22 cellular contexts compared by ENCODE assay signal in the genomic region with DNA sequence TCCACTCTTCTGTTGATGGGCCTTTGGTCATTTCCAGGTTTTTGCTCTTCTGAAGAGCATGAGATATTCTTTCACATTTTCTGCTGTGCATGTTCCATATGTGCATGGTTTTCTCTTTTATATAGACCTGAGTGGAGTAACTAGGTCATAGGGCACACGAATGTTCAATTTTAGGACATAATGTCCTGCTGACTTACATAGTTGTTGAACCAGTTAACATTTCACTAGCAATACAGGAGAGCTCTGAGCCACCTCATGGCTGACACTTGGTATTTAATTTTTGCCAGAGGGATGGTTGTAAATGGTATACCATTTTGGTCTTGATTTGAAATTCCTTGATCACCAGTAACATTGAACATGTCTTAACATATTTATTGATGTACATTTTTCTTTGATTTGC.
"Had no signal": no experiment of that assay in that cellular context is flagged by ENCODE, and none has a peak within 500 bp of the region (broad histone marks: within the 10 kb centered on the region; RNA-seq: fewer than 3 reads in every experiment).

No MANE protein-coding gene starts in this region.

- H3K27ac Mint-ChIP-seq: endodermal cell; memory B cell; stimulated activated memory B cell treated with anti-CD40 and anti-IgM and Interleukin-4, amounts not matched to agents 10 μg/mL and 1 μg/mL and 100 μg/mL, for 72 hours had no signal

- H3K4me3 Mint-ChIP-seq: endodermal cell; memory B cell; nephron; stimulated activated memory B cell treated with anti-CD40 and anti-IgM and Interleukin-4, amounts not matched to agents 10 μg/mL and 1 μg/mL and 100 μg/mL, for 72 hours had no signal

- FAIRE-seq: colon, kidney had no signal

- H3K27me3 ChIP-seq: cardiac muscle cell, sigmoid colon had no signal

- H3K27me3 Mint-ChIP-seq: memory B cell; stimulated activated memory B cell treated with anti-CD40 and anti-IgM and Interleukin-4, amounts not matched to agents 10 μg/mL and 1 μg/mL and 100 μg/mL, for 72 hours had no signal

- H3K27ac ChIP-seq: cardiac muscle cell, epithelial cell of prostate, parathyroid adenoma, sigmoid colon had no signal

- H3K9me3 Mint-ChIP-seq: stimulated activated memory B cell treated with anti-CD40 and anti-IgM and Interleukin-4, amounts not matched to agents 10 μg/mL and 1 μg/mL and 100 μg/mL, for 72 hours had no signal

- DNase-seq: activated CD4-positive, alpha-beta T cell treated with anti-CD3 and anti-CD28 coated beads, Interleukin-2, amount 50 U/mL, for 1 hour; activated CD4-positive, CD25-positive, alpha-beta regulatory T cell treated with anti-CD3 and anti-CD28 coated beads, Interleukin-2, amount 50 U/mL, for 72 hours; activated CD8-positive, alpha-beta memory T cell treated with anti-CD3 and anti-CD28 coated beads, Interleukin-2, amount 50 U/mL, for 4 hours; activated gamma-delta T cell; activated T-cell treated with anti-CD3 and anti-CD28 coated beads, Interleukin-2, amount 50 U/mL, for 48 hours; amniotic stem cell; endodermal cell; foreskin melanocyte; kidney; left ventricle myocardium superior; sigmoid colon; SK-N-SH; stimulated activated CD4-positive, alpha-beta T cell treated with anti-CD3 and anti-CD28 coated beads, Interleukin-4, amount 100 ng/mL, for 24 hours; T1000 had no signal

- ATAC-seq: activated naive CD4-positive, alpha-beta T cell treated with anti-CD3 and anti-CD28 coated beads, Interleukin-2, amount 50 U/mL, for 72 hours; stimulated activated memory B cell treated with anti-CD40 and anti-IgM and Interleukin-4, amounts not matched to agents 10 μg/mL and 1 μg/mL and 100 μg/mL, for 72 hours had no signal

- H3K4me3 ChIP-seq: cardiac muscle cell, sigmoid colon had no signal

- H2AFZ ChIP-seq: parathyroid adenoma had no signal

- H3K9me3 ChIP-seq: sigmoid colon, SK-N-SH had no signal

- H3K4me2 ChIP-seq: SK-N-SH had no signal

- H3K4me1 Mint-ChIP-seq: endodermal cell had no signal

- H3K9ac ChIP-seq: parathyroid adenoma, SK-N-SH had no signal
